ENCODE assay signal across 8 cellular contexts in the genomic region with DNA sequence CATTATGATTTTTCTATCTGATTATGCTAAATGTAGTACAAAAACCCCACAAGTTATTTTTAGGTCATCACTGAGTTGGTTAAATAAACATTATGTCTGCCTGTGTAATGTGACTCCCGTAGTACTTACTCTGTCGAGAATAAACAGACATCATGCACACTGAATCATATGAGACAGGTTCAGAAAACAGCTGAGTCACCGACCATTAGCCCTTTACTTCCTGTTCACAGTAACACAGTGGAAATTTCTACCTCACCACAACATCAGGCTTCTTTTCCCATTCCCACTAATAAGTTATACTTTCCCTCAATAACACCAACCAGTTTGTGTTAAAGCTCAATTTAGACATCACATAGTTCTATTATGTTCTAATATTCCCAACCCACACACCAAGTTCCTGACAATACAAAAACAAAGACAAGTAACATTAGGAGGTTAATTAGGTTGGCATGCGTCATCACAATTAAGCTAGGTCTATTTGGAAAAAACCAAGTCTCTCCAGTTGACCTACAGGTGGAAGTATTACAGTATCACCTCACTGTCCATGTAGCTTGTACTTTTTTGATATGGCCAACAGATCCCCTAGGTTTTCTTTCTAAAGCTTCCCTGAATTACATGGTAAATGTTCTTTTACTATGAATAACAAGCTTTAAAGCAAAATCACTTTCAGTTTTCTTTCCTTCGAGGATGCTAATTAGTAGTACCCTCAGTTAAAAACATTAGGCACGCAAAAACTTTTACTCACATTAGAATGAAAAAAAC.
DNase-seq lines count a peak whose midpoint lies in the region; ATAC-seq and TF ChIP-seq lines count a peak whose summit lies in the region.

No MANE protein-coding gene starts in this region.

- no peaks in the 10 kb centered on the region for H3K36me3 ChIP-seq in mammary epithelial cell (ENCODE audit: insufficient read depth, low read length)

- H3K27ac Mint-ChIP-seq in activated naive CD4-positive, alpha-beta T cell treated with anti-CD3 and anti-CD28 coated beads for 36 hours = peak overlapping the region; percentile 81

- in situ Hi-C loops in mammary epithelial cell (cut with MboI; ENCODE audit: low sequenced_read_pairs in 2 of 2) = no loop called here

- no peaks in the 10 kb centered on the region for H3K27me3 ChIP-seq in mammary epithelial cell (ENCODE audit: insufficient read depth, low read length)
- H3K27me3 ChIP-seq in layer of hippocampus (ENCODE audit: control insufficient read depth, insufficient read depth, low read length) = no peaks in the 10 kb centered on the region

- H3K79me2 ChIP-seq in mammary epithelial cell (ENCODE audit: insufficient read depth, low read length) = peaks cover 67% of the 10 kb centered on the region

- intact Hi-C loops in activated naive CD4-positive, alpha-beta T cell treated with anti-CD3 and anti-CD28 coated beads for 36 hours (cut with micrococcal nuclease) = loop anchor here (1.0 kb wide), 1 partner anchor 90 kb away; no protein-coding TSS in a partner anchor
- intact Hi-C loops in mammary epithelial cell (cut with micrococcal nuclease) = loop anchor here (2.0 kb wide), 1 partner anchor 126 kb away; no protein-coding TSS in a partner anchor

- CTCF ChIA-PET in activated naive CD4-positive, alpha-beta T cell treated with anti-CD3 and anti-CD28 coated beads for 36 hours (lab: Charles Lee) = no interaction called here
- CTCF ChIA-PET in RWPE1 (lab: Yijun Ruan, JAX) = interaction anchor here (0.6 kb wide), 1 partner anchor 159 kb away, joined by 3 read pairs; no protein-coding TSS in a partner anchor
- CTCF ChIA-PET in mammary epithelial cell (lab: Charles Lee; ENCODE audit: low non-redundant PET) = no interaction called here

- H3K4me1 ChIP-seq in mammary epithelial cell (ENCODE audit: insufficient read depth, low read length) = peaks cover 17% of the 10 kb centered on the region

- dilution Hi-C loops in mammary epithelial cell (cut with HindIII; ENCODE audit: low sequenced_read_pairs) = no loop called here

- peak; percentile 60 for DNase-seq in activated naive CD4-positive, alpha-beta T cell treated with anti-CD3 and anti-CD28 coated beads for 36 hours
- no peak for DNase-seq in activated naive CD4-positive, alpha-beta T cell treated with anti-CD3 and anti-CD28 coated beads, Interleukin-2, amount 50 U/mL, for 16 hours
- DNase-seq in HCEC 1CT (peak; percentile 99), M059J (ENCODE audit: low read depth) (peak; percentile 99), RWPE1 (ENCODE audit: low spot score) (peak; percentile 82), mammary epithelial cell (peak; percentile 97)
- peak; percentile 19 for DNase-seq in stimulated activated naive CD8-positive, alpha-beta T cell treated with anti-CD3 and anti-CD28 coated beads, Interleukin-15, Interleukin-2, amounts not matched to agents 100 U/mL and 50 U/mL, for 24 hours

- POLR2A ChIA-PET in RWPE1 (lab: Yijun Ruan, JAX; ENCODE audit: low non-redundant PET) = no interaction called here

- peak overlapping the region; percentile 22 for H3K4me3 Mint-ChIP-seq in activated naive CD4-positive, alpha-beta T cell treated with anti-CD3 and anti-CD28 coated beads for 36 hours

- peak overlapping the region; percentile 68 for H3K4me2 ChIP-seq in mammary epithelial cell (ENCODE audit: insufficient read depth, low read depth, low read length)

- BruUV-seq in mammary epithelial cell (replicated peaks; lab: Mats Ljungman, UMichigan) = TSS peak; percentile 76

- H3K27ac ChIP-seq in RWPE1 (peak overlapping the region; percentile 81), mammary epithelial cell (ENCODE audit: insufficient read depth, low read depth, low read length) (peak overlapping the region; percentile 82), layer of hippocampus (ENCODE audit: low read depth, low read length) (peak overlapping the region; percentile 54)

- no peak overlapping the region for H3K4me3 ChIP-seq in mammary epithelial cell (replicated peaks in 1 of 3; ENCODE audit: insufficient read depth in 1 of 3, low read depth in 2 of 3, low read length in 3 of 3)

- no peaks in the 10 kb centered on the region for H4K20me1 ChIP-seq in mammary epithelial cell (ENCODE audit: insufficient read depth, low read length)

- H2AFZ ChIP-seq in mammary epithelial cell (ENCODE audit: low read depth, low read length) = peak overlapping the region; percentile 18

- H3K9ac ChIP-seq in mammary epithelial cell (ENCODE audit: insufficient read depth, low read length) = no peak overlapping the region

- peaks cover 16% of the 10 kb centered on the region for H3K4me1 Mint-ChIP-seq in activated naive CD4-positive, alpha-beta T cell treated with anti-CD3 and anti-CD28 coated beads for 36 hours (ENCODE audit: low read depth)

- peaks cover 12% of the 10 kb centered on the region for H3K36me3 Mint-ChIP-seq in activated naive CD4-positive, alpha-beta T cell treated with anti-CD3 and anti-CD28 coated beads for 36 hours (ENCODE audit: low read depth)

- ATAC-seq in stimulated activated naive CD8-positive, alpha-beta T cell treated with anti-CD3 and anti-CD28 coated beads, Interleukin-15, Interleukin-2, amounts not matched to agents 100 U/mL and 50 U/mL, for 24 hours = peak; percentile 94

- H3K9me3 ChIP-seq in mammary epithelial cell (replicated peaks; ENCODE audit: insufficient read depth, low read length) = no peaks in the 10 kb centered on the region

- H3K9me3 Mint-ChIP-seq in activated naive CD4-positive, alpha-beta T cell treated with anti-CD3 and anti-CD28 coated beads for 36 hours = no peaks in the 10 kb centered on the region

- no peaks in the 10 kb centered on the region for H3K27me3 Mint-ChIP-seq in activated naive CD4-positive, alpha-beta T cell treated with anti-CD3 and anti-CD28 coated beads for 36 hours (ENCODE audit: low read depth)

- TF ChIP-seq CTCF in RWPE1 (conservative IDR thresholded peaks at IDR 0.05; ENCODE audit: low read depth) = no peak
- no peak for TF ChIP-seq CTCF in mammary epithelial cell (conservative IDR thresholded peaks at IDR 0.05 in 1 of 2, IDR thresholded peaks at IDR 0.05 in 1 of 2; ENCODE audit: extremely low read depth in 1 of 2, insufficient read depth in 1 of 2, low read depth in 1 of 2, low read length in 2 of 2)

- 43% methylated on average over 6 of the region's 6 CpGs for WGBS in mammary epithelial cell (ENCODE audit: low coverage, missing lambda C conversion rate)
